Comparison of ENCODE assay signal across 8 cellular contexts in the genomic region with DNA sequence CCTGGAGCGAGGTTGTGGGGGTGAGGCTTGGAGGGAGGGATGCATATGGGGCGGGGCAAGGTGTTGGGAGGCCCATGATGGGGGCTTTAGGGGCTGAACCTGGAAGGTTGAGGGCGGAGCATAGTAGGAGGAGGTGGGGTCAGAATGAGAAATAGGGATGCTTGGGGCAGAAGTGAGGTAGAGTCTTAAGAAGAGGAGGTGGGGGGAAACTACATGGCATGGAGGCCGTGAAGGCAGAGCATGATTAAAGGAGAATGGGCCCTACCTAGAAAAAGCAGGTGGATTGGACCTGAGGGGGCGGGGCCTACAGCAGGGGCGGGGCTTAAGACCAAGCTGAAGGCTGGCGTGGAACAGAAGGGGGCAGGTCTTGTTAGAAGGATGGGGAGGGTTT. TPM values are rescaled to one million over a fixed set of nuclear protein-coding genes. Genes with fewer than 3 reads are reported as not detected.
DNase-seq lines count a peak whose midpoint lies in the region; ATAC-seq, FAIRE-seq and TF ChIP-seq lines count a peak whose summit lies in the region.

No MANE protein-coding gene starts in this region.

- H3K9me3 ChIP-seq in HCT116 (ENCODE audit: control insufficient read depth in 1 of 2, insufficient read depth in 1 of 2, low read depth in 1 of 2, low read length in 2 of 2) (no peaks in the 10 kb centered on the region), SJCRH30 (replicated peaks) (no peaks in the 10 kb centered on the region), GM12878 (replicated peaks; ENCODE audit: control insufficient read depth, insufficient read depth, low read length) (no peaks in the 10 kb centered on the region)

- H3K4me3 ChIP-seq in AG04449 (ENCODE audit: low read depth, low read length) (peak overlapping the region; percentile 48), HCT116 (replicated peaks in 1 of 2; ENCODE audit: low read depth in 1 of 2, low read length in 2 of 2) (peak overlapping the region; percentile 43 to 95), SJCRH30 (peak overlapping the region; percentile 29), GM12878 (peak overlapping the region; percentile 36; the same call in 1 of the 2 replicates)

- peaks cover 4 to 13% of the 10 kb centered on the region in 2 experiments; a peak in 3 of 4 replicates for H3K4me1 ChIP-seq in HCT116 (ENCODE audit: control insufficient read depth in 1 of 2, insufficient read depth in 2 of 2, low read length in 2 of 2)
- no peaks in the 10 kb centered on the region for H3K4me1 ChIP-seq in SJCRH30
- peaks cover 7% of the 10 kb centered on the region; the same call in 1 of the 2 replicates for H3K4me1 ChIP-seq in GM12878 (ENCODE audit: control insufficient read depth, insufficient read depth, low read length)

- H3K27me3 ChIP-seq in HCT116 (ENCODE audit: insufficient read depth, low read length) (no peaks in the 10 kb centered on the region), SJCRH30 (no peaks in the 10 kb centered on the region), GM12878 (replicated peaks in 1 of 2; ENCODE audit: control insufficient read depth in 2 of 2, insufficient read depth in 2 of 2, low read length in 1 of 2) (no peaks in the 10 kb centered on the region)

- DNase-seq in AG04449 (ENCODE audit: low read depth, low spot score), result no peak
- peak; percentile 58 for DNase-seq in HCT116 (ENCODE audit: low read depth, low spot score)
- no peak for DNase-seq in SJCRH30
- no peak for DNase-seq in GM12878 (ENCODE audit: low read depth, low spot score)
- peak in 1 of 2 donors; percentile 51 for DNase-seq in memory B cell (ENCODE audit: low spot score in 2 of 2)
- no peak for DNase-seq in type B pancreatic cell (ENCODE audit: extremely low spot score, unreplicated experiment)
- no peak for DNase-seq in kidney glomerular epithelial cell (lab: John Stamatoyannopoulos, UW)
- DNase-seq in HCEC 1CT, result no peak

- no peaks in the 10 kb centered on the region for H3K9me2 ChIP-seq in HCT116 (ENCODE audit: insufficient read depth)

- no peak for TF ChIP-seq EP300 in GM12878 (IDR thresholded peaks at IDR 0.05; ENCODE audit: borderline replicate concordance in 1 of 2, control insufficient read depth in 1 of 2, low read depth in 2 of 2, low read length in 2 of 2)

- H3K36me3 ChIP-seq in HCT116 (ENCODE audit: control insufficient read depth in 1 of 2, insufficient read depth in 2 of 2, low read length in 2 of 2), result peaks cover 28 to 34% of the 10 kb centered on the region in 2 experiments
- H3K36me3 ChIP-seq in SJCRH30, result peaks cover 3% of the 10 kb centered on the region; the same call in 1 of the 2 replicates
- H3K36me3 ChIP-seq in GM12878 (ENCODE audit: control insufficient read depth in 2 of 2, insufficient read depth in 2 of 2, low read length in 1 of 2), result peaks cover 5 to 16% of the 10 kb centered on the region in 2 experiments; a peak in 3 of 4 replicates

- TF ChIP-seq CTCF in AG04449 (IDR thresholded peaks at IDR 0.05; ENCODE audit: insufficient read depth, low read length, missing control alignments) (no peak), HCT116 (IDR thresholded peaks at IDR 0.05 in 2 of 3, conservative IDR thresholded peaks at IDR 0.05 in 1 of 3; ENCODE audit: borderline replicate concordance in 1 of 3, insufficient read depth in 1 of 3, low read depth in 2 of 3, low read length in 2 of 3) (no peak), GM12878 (IDR thresholded peaks at IDR 0.05 in 2 of 3, conservative IDR thresholded peaks at IDR 0.05 in 1 of 3; ENCODE audit: control insufficient read depth in 2 of 3, extremely low read depth in 1 of 3, insufficient read depth in 1 of 3, low read depth in 3 of 3, low read length in 3 of 3) (no peak), type B pancreatic cell (conservative IDR thresholded peaks at IDR 0.05) (no peak)

- WGBS in GM12878 (ENCODE audit: insufficient coverage, insufficient replicate concordance, low lambda C conversion rate, missing lambda C conversion rate), result 7% methylated on average over 5 of the region's 7 CpGs

- H3K27ac ChIP-seq in HCT116 (ENCODE audit: low read depth, low read length) (0 out of 2 replicates have a peak overlapping the region, but pooled peaks have one; percentile 51), SJCRH30 (no peak overlapping the region), GM12878 (ENCODE audit: control insufficient read depth, insufficient read depth) (no peak overlapping the region)

- in situ Hi-C loops in GM12878 (cut with MboI), result no loop called here

- H4K20me1 ChIP-seq in HCT116 (ENCODE audit: insufficient read depth) (no peaks in the 10 kb centered on the region), GM12878 (ENCODE audit: control insufficient read depth, insufficient read depth) (no peaks in the 10 kb centered on the region)

- H3K27me3 Mint-ChIP-seq in memory B cell (no peaks in the 10 kb centered on the region), type B pancreatic cell (no peaks in the 10 kb centered on the region)

- FAIRE-seq in GM12878 (lab: Jason Lieb, UNC), result peak; percentile 52

- ATAC-seq in HCT116 (peak; percentile 69), GM12878 (peak; percentile 65), memory B cell (ENCODE audit: low read depth) (peak; percentile 16)

- TF ChIP-seq RAD21 in HCT116 (IDR thresholded peaks at IDR 0.05; ENCODE audit: low read depth) (no peak), GM12878 (IDR thresholded peaks at IDR 0.05; ENCODE audit: insufficient read depth, low read depth, low read length) (no peak)

- CTCF ChIA-PET in AG04449 (lab: Yijun Ruan, JAX), result interaction anchor here (1.8 kb wide), 1 partner anchor 9 kb away, joined by 8 read pairs; no protein-coding TSS in a partner anchor
- CTCF ChIA-PET in HCT116 (lab: Charles Lee), result interaction anchor here (1.0 kb wide), 1 partner anchor 8 kb away, joined by 3 read pairs; no protein-coding TSS in a partner anchor
- CTCF ChIA-PET in GM12878 (lab: Yijun Ruan, JAX), result interaction anchor here (1.9 kb wide), 1 partner anchor 84 kb away, joined by 11 read pairs; no protein-coding TSS in a partner anchor

- H3K79me2 ChIP-seq in HCT116 (ENCODE audit: insufficient read depth, low read length) (peaks cover 14% of the 10 kb centered on the region; the same call in 1 of the 2 replicates), GM12878 (ENCODE audit: control insufficient read depth, insufficient read depth, low read length) (peaks cover 5% of the 10 kb centered on the region)

- H2AFZ ChIP-seq in HCT116 (ENCODE audit: low read depth, low read length, poor library complexity, severe bottlenecking), result no peak overlapping the region
- no peak overlapping the region for H2AFZ ChIP-seq in GM12878 (ENCODE audit: control insufficient read depth, low read depth, low read length)

- intact Hi-C loops in HCT116 (cut with micrococcal nuclease) (no loop called here), GM12878 (cut with micrococcal nuclease; ENCODE audit: unreplicated experiment) (no loop called here)

- H3K9me3 Mint-ChIP-seq in memory B cell (no peaks in the 10 kb centered on the region), type B pancreatic cell (no peaks in the 10 kb centered on the region)

- BruUV-seq in HCT116 (replicated peaks; lab: Mats Ljungman, UMichigan), result no TSS peak
- BruUV-seq in GM12878 (replicated peaks; lab: Mats Ljungman, UMichigan), result no TSS peak

- H3K4me2 ChIP-seq in HCT116 (ENCODE audit: low read length), result peak overlapping the region; percentile 67
- peak overlapping the region; percentile 42; the same call in 1 of the 2 replicates for H3K4me2 ChIP-seq in GM12878 (ENCODE audit: control insufficient read depth, insufficient read depth)

- H3K36me3 Mint-ChIP-seq in memory B cell (peaks cover 29% of the 10 kb centered on the region), type B pancreatic cell (peaks cover 5% of the 10 kb centered on the region)

- TF ChIP-seq POLR2A in HCT116 (IDR thresholded peaks at IDR 0.05; ENCODE audit: borderline replicate concordance, extremely low read depth, insufficient read depth, insufficient read length), result no peak
- no peak for TF ChIP-seq POLR2A in GM12878 (IDR thresholded peaks at IDR 0.05; ENCODE audit: low read depth, low read length)

- POLR2A ChIA-PET in AG04449 (lab: Yijun Ruan, JAX) (no interaction called here), HCT116 (lab: Charles Lee) (interaction anchor here (1.0 kb wide), 1 partner anchor 348 kb away, joined by 5 read pairs; no protein-coding TSS in a partner anchor), GM12878 (lab: Charles Lee) (no interaction called here)

- RAD21 ChIA-PET in HCT116 (lab: Charles Lee; ENCODE audit: low non-redundant PET in 1 of 2, low total read pairs in 2 of 2, uncharacterized antibody in 2 of 2, unreplicated experiment in 2 of 2) (no interaction called here), GM12878 (lab: Charles Lee; ENCODE audit: unreplicated experiment) (no interaction called here)

- peak overlapping the region; percentile 100 for H3K27ac Mint-ChIP-seq in memory B cell
- peak overlapping the region; percentile 100 for H3K27ac Mint-ChIP-seq in type B pancreatic cell

- SMC1A ChIA-PET in GM12878 (lab: Charles Lee; ENCODE audit: uncharacterized antibody, unreplicated experiment), result no interaction called here

- H3K9ac ChIP-seq in HCT116 (ENCODE audit: low read length), result no peak overlapping the region
- H3K9ac ChIP-seq in GM12878 (ENCODE audit: control insufficient read depth, insufficient read depth, low read length), result no peak overlapping the region

- H3K4me1 Mint-ChIP-seq in memory B cell (peaks cover 28% of the 10 kb centered on the region), type B pancreatic cell (ENCODE audit: unreplicated experiment) (peaks cover 5% of the 10 kb centered on the region)

- H3K4me3 Mint-ChIP-seq in memory B cell (peak overlapping the region; percentile 96), type B pancreatic cell (peak overlapping the region; percentile 77)

RNA-seq across cellular contexts. Expression of a gene that starts 0.8 kb away (rescaled TPM):
- total RNA-seq in HCT116 (2021; ENCODE audit: unreplicated experiment) (40.3 TPM), GM12878 (2014; rRNA removed) (44.8 and 45.2 TPM in 2 replicates), GM12878 (2014; rRNA removed; fragmentation: Illumina TruSeq; extraction: Trizol) (15.6 and 17.2 TPM in 2 replicates), GM12878 (2021) (43.3 and 44.5 TPM in 2 replicates), type B pancreatic cell (ENCODE audit: low replicate concordance) (30.3 and 41.0 TPM in 2 replicates)
- polyA plus RNA-seq in HCT116 (2012), result 43.0 and 51.2 TPM in 2 replicates
- total RNA-seq in SJCRH30 (2014; rRNA removed; shearing (Covaris generic)), result 22.3 and 22.6 TPM in 2 replicates
- 40.9 and 43.5 TPM in 2 replicates for total RNA-seq in GM12878 (2013; cell fraction: nucleolus; rRNA removed)
- polyA plus RNA-seq in GM12878 (2011; ENCODE audit: low read depth), result 12.3 TPM
- polyA plus RNA-seq in GM12878 (2011; rRNA removed) (12.3 and 26.9 TPM in 2 replicates), GM12878 (2014; fragmentation: Illumina TruSeq; extraction: Trizol) (1.8 and 16.2 TPM in 2 replicates), GM12878 (2014; fragmentation: Nextera tagmentation; extraction: Ambion mirVana) (1 to 10 TPM in 1 of 2 experiments, under 1 TPM in 1; 0.05 to 1.3 TPM), GM12878 (2014; rRNA removed) (52.4 and 53.3 TPM in 2 replicates), GM12878 (2016; fragmentation: Nextera tagmentation; extraction: Ambion mirVana) (10 to 100 TPM; 45.7 to 54.2 TPM)
- polyA plus RNA-seq in GM12878 (2011; cell fraction: cytosol; rRNA removed), result 35.8 and 59.6 TPM in 2 replicates
- 90.2 and 96.1 TPM in 2 replicates for polyA plus RNA-seq in GM12878 (2011; cell fraction: nucleus; rRNA removed)
- 46.7 and 49.3 TPM in 2 replicates for polyA plus RNA-seq in GM12878 (2012)
- 19.2 and 26.2 TPM in 2 replicates for polyA minus RNA-seq in GM12878 (2011; rRNA and poly(A)+ RNA removed)
- 13.5 and 15.4 TPM in 2 replicates for polyA minus RNA-seq in GM12878 (2011; cell fraction: cytosol; rRNA and poly(A)+ RNA removed)
- 17.4 and 27.1 TPM in 2 replicates for polyA minus RNA-seq in GM12878 (2011; cell fraction: nucleus; rRNA and poly(A)+ RNA removed)

RNA-seq across cellular contexts. Expression of a gene that starts 7.1 kb away (rescaled TPM):
- 122 TPM for total RNA-seq in HCT116 (2021; ENCODE audit: unreplicated experiment)
- 92.4 and 93.2 TPM in 2 replicates for polyA plus RNA-seq in HCT116 (2012)
- total RNA-seq in SJCRH30 (2014; rRNA removed; shearing (Covaris generic)), result 74.4 and 75.2 TPM in 2 replicates
- total RNA-seq in GM12878 (2013; cell fraction: nucleolus; rRNA removed), result 45.1 and 55.2 TPM in 2 replicates
- total RNA-seq in GM12878 (2014; rRNA removed), result 121 and 141 TPM in 2 replicates
- total RNA-seq in GM12878 (2014; rRNA removed; fragmentation: Illumina TruSeq; extraction: Trizol), result 28.6 and 31.8 TPM in 2 replicates
- total RNA-seq in GM12878 (2021), result 146 and 165 TPM in 2 replicates
- 15.5 TPM for polyA plus RNA-seq in GM12878 (2011; ENCODE audit: low read depth)
- 10.4 and 25.7 TPM in 2 replicates for polyA plus RNA-seq in GM12878 (2011; rRNA removed)
- 47.4 and 83.0 TPM in 2 replicates for polyA plus RNA-seq in GM12878 (2011; cell fraction: cytosol; rRNA removed)
- polyA plus RNA-seq in GM12878 (2011; cell fraction: nucleus; rRNA removed), result 231 and 322 TPM in 2 replicates
- 51.0 and 61.8 TPM in 2 replicates for polyA plus RNA-seq in GM12878 (2012)
- 1.9 and 18.1 TPM in 2 replicates for polyA plus RNA-seq in GM12878 (2014; fragmentation: Illumina TruSeq; extraction: Trizol)
- polyA plus RNA-seq in GM12878 (2014; fragmentation: Nextera tagmentation; extraction: Ambion mirVana), result 1 to 10 TPM in 1 of 2 experiments, under 1 TPM in 1; 0.76 to 6.5 TPM
- polyA plus RNA-seq in GM12878 (2014; rRNA removed), result 95.1 and 110 TPM in 2 replicates
- 100 to 1,000 TPM; 111 to 118 TPM for polyA plus RNA-seq in GM12878 (2016; fragmentation: Nextera tagmentation; extraction: Ambion mirVana)
- polyA minus RNA-seq in GM12878 (2011; rRNA and poly(A)+ RNA removed), result 34.5 and 105 TPM in 2 replicates
- 65.4 and 72.3 TPM in 2 replicates for polyA minus RNA-seq in GM12878 (2011; cell fraction: cytosol; rRNA and poly(A)+ RNA removed)
- 50.1 and 97.2 TPM in 2 replicates for polyA minus RNA-seq in GM12878 (2011; cell fraction: nucleus; rRNA and poly(A)+ RNA removed)
- 43.6 and 91.8 TPM in 2 replicates for total RNA-seq in type B pancreatic cell (ENCODE audit: low replicate concordance)

RNA-seq across cellular contexts. Expression of a gene that starts 11.6 kb away (rescaled TPM):
- total RNA-seq in HCT116 (2021; ENCODE audit: unreplicated experiment), result 4.4 TPM
- polyA plus RNA-seq in HCT116 (2012), result 3.4 and 3.7 TPM in 2 replicates
- 0.08 and 0.18 TPM in 2 replicates for total RNA-seq in SJCRH30 (2014; rRNA removed; shearing (Covaris generic))
- 19.2 and 19.9 TPM in 2 replicates for total RNA-seq in GM12878 (2013; cell fraction: nucleolus; rRNA removed)
- total RNA-seq in GM12878 (2014; rRNA removed), result 20.1 and 20.6 TPM in 2 replicates
- 12.3 and 14.5 TPM in 2 replicates for total RNA-seq in GM12878 (2014; rRNA removed; fragmentation: Illumina TruSeq; extraction: Trizol)
- total RNA-seq in GM12878 (2021), result 18.2 and 19.2 TPM in 2 replicates
- polyA plus RNA-seq in GM12878 (2011; ENCODE audit: low read depth), result 30.5 TPM
- 30.8 and 45.4 TPM in 2 replicates for polyA plus RNA-seq in GM12878 (2011; rRNA removed)
- polyA plus RNA-seq in GM12878 (2011; cell fraction: cytosol; rRNA removed), result 65.3 and 79.7 TPM in 2 replicates
- 86.1 and 106 TPM in 2 replicates for polyA plus RNA-seq in GM12878 (2011; cell fraction: nucleus; rRNA removed)
- polyA plus RNA-seq in GM12878 (2012), result 15.8 and 49.6 TPM in 2 replicates
- polyA plus RNA-seq in GM12878 (2014; fragmentation: Illumina TruSeq; extraction: Trizol), result 13.8 and 15.3 TPM in 2 replicates
- polyA plus RNA-seq in GM12878 (2014; fragmentation: Nextera tagmentation; extraction: Ambion mirVana), result 10 to 100 TPM in 1 of 2 experiments, 1 to 10 TPM in 1; 6.7 to 15.2 TPM
- polyA plus RNA-seq in GM12878 (2014; rRNA removed), result 21.6 and 22.4 TPM in 2 replicates
- polyA plus RNA-seq in GM12878 (2016; fragmentation: Nextera tagmentation; extraction: Ambion mirVana), result 10 to 100 TPM; 17.0 to 17.2 TPM
- polyA minus RNA-seq in GM12878 (2011; rRNA and poly(A)+ RNA removed), result 20.5 and 43.9 TPM in 2 replicates
- 10.6 and 14.8 TPM in 2 replicates for polyA minus RNA-seq in GM12878 (2011; cell fraction: cytosol; rRNA and poly(A)+ RNA removed)
- polyA minus RNA-seq in GM12878 (2011; cell fraction: nucleus; rRNA and poly(A)+ RNA removed), result 11.8 and 16.9 TPM in 2 replicates
- 2.3 and 6.0 TPM in 2 replicates for total RNA-seq in type B pancreatic cell (ENCODE audit: low replicate concordance)

RNA-seq across cellular contexts. Expression of a gene that starts 41.7 kb away (rescaled TPM):
- total RNA-seq in HCT116 (2021; ENCODE audit: unreplicated experiment) (0.96 TPM), GM12878 (2014; rRNA removed) (106 and 123 TPM in 2 replicates), GM12878 (2014; rRNA removed; fragmentation: Illumina TruSeq; extraction: Trizol) (28.3 and 30.4 TPM in 2 replicates), GM12878 (2021) (85.0 and 90.7 TPM in 2 replicates), type B pancreatic cell (ENCODE audit: low replicate concordance) (2.6 and 3.0 TPM in 2 replicates)
- polyA plus RNA-seq in HCT116 (2012), result 0.04 and 0.48 TPM in 2 replicates
- total RNA-seq in SJCRH30 (2014; rRNA removed; shearing (Covaris generic)), result 0.83 and 2.8 TPM in 2 replicates
- 116 and 119 TPM in 2 replicates for total RNA-seq in GM12878 (2013; cell fraction: nucleolus; rRNA removed)
- 21.0 TPM for polyA plus RNA-seq in GM12878 (2011; ENCODE audit: low read depth)
- polyA plus RNA-seq in GM12878 (2011; rRNA removed) (22.6 and 58.4 TPM in 2 replicates), GM12878 (2014; fragmentation: Illumina TruSeq; extraction: Trizol) (22.0 and 34.8 TPM in 2 replicates), GM12878 (2014; fragmentation: Nextera tagmentation; extraction: Ambion mirVana) (10 to 100 TPM in 1 of 2 experiments, 1 to 10 TPM in 1; 3.5 to 14.0 TPM), GM12878 (2014; rRNA removed) (89.3 and 90.4 TPM in 2 replicates), GM12878 (2016; fragmentation: Nextera tagmentation; extraction: Ambion mirVana) (10 to 100 TPM; 53.6 to 60.2 TPM)
- 61.5 and 78.6 TPM in 2 replicates for polyA plus RNA-seq in GM12878 (2011; cell fraction: cytosol; rRNA removed)
- 96.6 and 113 TPM in 2 replicates for polyA plus RNA-seq in GM12878 (2011; cell fraction: nucleus; rRNA removed)
- 79.6 and 82.0 TPM in 2 replicates for polyA plus RNA-seq in GM12878 (2012)
- polyA minus RNA-seq in GM12878 (2011; rRNA and poly(A)+ RNA removed), result 18.7 and 54.2 TPM in 2 replicates
- 27.6 and 31.1 TPM in 2 replicates for polyA minus RNA-seq in GM12878 (2011; cell fraction: cytosol; rRNA and poly(A)+ RNA removed)
- polyA minus RNA-seq in GM12878 (2011; cell fraction: nucleus; rRNA and poly(A)+ RNA removed), result 22.6 and 47.1 TPM in 2 replicates

RNA-seq across cellular contexts. Expression of a gene that starts 47.9 kb away (rescaled TPM):
- 6.9 TPM for total RNA-seq in HCT116 (2021; ENCODE audit: unreplicated experiment)
- 2.9 and 4.6 TPM in 2 replicates for polyA plus RNA-seq in HCT116 (2012)
- total RNA-seq in SJCRH30 (2014; rRNA removed; shearing (Covaris generic)), result 1.1 and 1.2 TPM in 2 replicates
- total RNA-seq in GM12878 (2013; cell fraction: nucleolus; rRNA removed), result 1.6 and 1.9 TPM in 2 replicates
- total RNA-seq in GM12878 (2014; rRNA removed), result 0.16 and 0.45 TPM in 2 replicates
- 0.27 and 0.32 TPM in 2 replicates for total RNA-seq in GM12878 (2014; rRNA removed; fragmentation: Illumina TruSeq; extraction: Trizol)
- 2.4 and 3.8 TPM in 2 replicates for total RNA-seq in GM12878 (2021)
- polyA plus RNA-seq in GM12878 (2011; ENCODE audit: low read depth), result 1.4 TPM
- polyA plus RNA-seq in GM12878 (2011; rRNA removed), result 0.24 and 0.43 TPM in 2 replicates
- 0.63 and 0.75 TPM in 2 replicates for polyA plus RNA-seq in GM12878 (2011; cell fraction: cytosol; rRNA removed)
- 4.0 and 5.1 TPM in 2 replicates for polyA plus RNA-seq in GM12878 (2011; cell fraction: nucleus; rRNA removed)
- polyA plus RNA-seq in GM12878 (2012), result 2.9 and 5.5 TPM in 2 replicates
- 1.1 and 1.5 TPM in 2 replicates for polyA plus RNA-seq in GM12878 (2014; fragmentation: Illumina TruSeq; extraction: Trizol)
- polyA plus RNA-seq in GM12878 (2014; fragmentation: Nextera tagmentation; extraction: Ambion mirVana), result not detected
- 1.9 and 2.5 TPM in 2 replicates for polyA plus RNA-seq in GM12878 (2014; rRNA removed)
- polyA plus RNA-seq in GM12878 (2016; fragmentation: Nextera tagmentation; extraction: Ambion mirVana), result under 1 TPM; 0.08 to 0.10 TPM
- polyA minus RNA-seq in GM12878 (2011; rRNA and poly(A)+ RNA removed), result 0.73 and 0.77 TPM in 2 replicates
- 0.62 TPM in 1 of 2 replicates, not detected in the other for polyA minus RNA-seq in GM12878 (2011; cell fraction: cytosol; rRNA and poly(A)+ RNA removed)
- 1.1 and 1.9 TPM in 2 replicates for polyA minus RNA-seq in GM12878 (2011; cell fraction: nucleus; rRNA and poly(A)+ RNA removed)
- 9.5 and 11.2 TPM in 2 replicates for total RNA-seq in type B pancreatic cell (ENCODE audit: low replicate concordance)

Comparison
In these comparisons a context has a peak if more than half of its experiments do, and no peak if none do; other contexts are left out.
1. ATAC-seq: peak in every context shown above with its lines; median percentile 69 in HCT116; 65 in GM12878; 16 in memory B cell.